11 cellular contexts compared by ENCODE assay signal in the genomic region with DNA sequence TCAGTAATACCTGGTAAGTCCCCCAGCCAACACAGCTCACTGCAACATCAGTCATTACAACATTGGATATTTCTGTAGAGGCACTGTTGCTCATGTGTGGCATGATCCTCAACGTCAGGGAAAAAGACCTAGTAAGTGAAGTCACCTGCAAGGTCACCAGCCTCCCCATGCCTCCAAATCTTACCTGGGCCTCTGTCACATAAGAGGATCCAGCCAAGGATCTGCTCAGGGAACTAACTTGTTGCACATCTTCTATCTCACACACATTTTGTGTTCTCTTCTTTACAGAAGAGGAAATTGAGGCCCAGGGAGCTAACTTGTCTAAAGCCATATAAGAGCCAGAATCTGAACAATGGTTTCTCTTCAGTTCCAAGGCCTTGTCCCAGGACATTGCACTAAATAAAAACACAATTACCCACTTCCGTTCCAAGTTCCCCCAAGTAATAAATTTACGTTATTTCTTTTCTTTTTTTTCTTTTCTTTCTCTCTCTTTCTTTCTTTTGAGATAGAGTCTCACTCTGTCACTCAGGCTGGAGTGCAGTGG. TPM values are rescaled to one million over a fixed set of nuclear protein-coding genes. Genes with fewer than 3 reads are reported as not detected.
DNase-seq lines count a peak whose midpoint lies in the region; ATAC-seq and TF ChIP-seq lines count a peak whose summit lies in the region.
"Had no signal": no experiment of that assay in that cellular context is flagged by ENCODE, and none has a peak within 500 bp of the region (broad histone marks: within the 10 kb centered on the region; RNA-seq: fewer than 3 reads in every experiment).

No MANE protein-coding gene starts in this region.

- H3K4me3 Mint-ChIP-seq in naive thymus-derived CD8-positive, alpha-beta T cell, result peak overlapping the region; percentile 85 to 97 (median 92)

- H4K20me1 ChIP-seq in mammary epithelial cell (ENCODE audit: insufficient read depth, low read length), result no peaks in the 10 kb centered on the region

- H2AFZ ChIP-seq in mammary epithelial cell (ENCODE audit: low read depth, low read length), result peak overlapping the region; percentile 11

- BruUV-seq in A673 (replicated peaks; lab: Mats Ljungman, UMichigan), result no TSS peak
- BruUV-seq in mammary epithelial cell (replicated peaks; lab: Mats Ljungman, UMichigan), result no TSS peak

- H3K9ac ChIP-seq in HUES6 (ENCODE audit: low read length) (peak overlapping the region; percentile 10), mammary epithelial cell (ENCODE audit: insufficient read depth, low read length) (no peak overlapping the region)

- WGBS in mammary epithelial cell (ENCODE audit: low coverage, missing lambda C conversion rate), result 4% methylated on average over 3 of the region's 3 CpGs

- no peak for ATAC-seq in naive thymus-derived CD8-positive, alpha-beta T cell
- ATAC-seq in HG03354 (IDR thresholded peaks at IDR 0.05; ENCODE audit: poor library complexity, severe bottlenecking, unreplicated experiment) (no peak), HG02642 (IDR thresholded peaks at IDR 0.05; ENCODE audit: poor library complexity, unreplicated experiment) (no peak)

- peak overlapping the region; percentile 87 for H3K4me3 ChIP-seq in A673 (ENCODE audit: low read depth, low read length, poor library complexity, severe bottlenecking)
- H3K4me3 ChIP-seq in HUES6 (ENCODE audit: low read depth, low read length), result peak overlapping the region; percentile 97
- H3K4me3 ChIP-seq in mammary epithelial cell (replicated peaks in 1 of 3; ENCODE audit: insufficient read depth in 1 of 3, low read depth in 2 of 3, low read length in 3 of 3), result peak overlapping the region in 1 of 3 experiments; percentile 72

- in situ Hi-C loops in mammary epithelial cell (cut with MboI; ENCODE audit: low sequenced_read_pairs in 2 of 2), result no loop called here

- CTCF ChIA-PET in A673 (lab: Charles Lee) (no interaction called here), mammary epithelial cell (lab: Charles Lee; ENCODE audit: low non-redundant PET) (interaction anchor here (0.6 kb wide), 1 partner anchor 180 kb away, joined by 3 read pairs; no protein-coding TSS in a partner anchor)

- H3K9me3 Mint-ChIP-seq in naive thymus-derived CD8-positive, alpha-beta T cell, result no peaks in the 10 kb centered on the region

- no peaks in the 10 kb centered on the region for H3K27me3 Mint-ChIP-seq in naive thymus-derived CD8-positive, alpha-beta T cell

- intact Hi-C loops in A673 (cut with micrococcal nuclease; ENCODE audit: unreplicated experiment) (loop anchor here (5.0 kb wide), 1 partner anchor 180 kb away; the partner anchor contains the start of gene ALKBH5), mammary epithelial cell (cut with micrococcal nuclease) (loop anchor here (2.0 kb wide), 1 partner anchor 47 kb away; the partner anchor contains the start of genes SMCR8 and TOP3A)

- H3K4me1 ChIP-seq in A673 (ENCODE audit: insufficient read depth, low read length, poor library complexity, severe bottlenecking) (no peaks in the 10 kb centered on the region), HUES6 (ENCODE audit: control insufficient read depth, insufficient read depth, low read length) (peaks cover 3% of the 10 kb centered on the region; the same call in 1 of the 2 replicates), mammary epithelial cell (ENCODE audit: insufficient read depth, low read length) (peaks cover 10% of the 10 kb centered on the region)

- H3K27ac ChIP-seq in A673 (ENCODE audit: low read depth, low read length, poor library complexity, severe bottlenecking) (no peak overlapping the region), HUES6 (ENCODE audit: low read depth, low read length) (no peak overlapping the region), mammary epithelial cell (ENCODE audit: insufficient read depth, low read depth, low read length) (no peak overlapping the region)

- POLR2A ChIA-PET in A673 (lab: Charles Lee; ENCODE audit: low non-redundant PET), result interaction anchor here (0.5 kb wide), 1 partner anchor 124 kb away, joined by 3 read pairs; no protein-coding TSS in a partner anchor
- POLR2A ChIA-PET in naive thymus-derived CD8-positive, alpha-beta T cell (lab: Charles Lee), result interaction anchor here (0.6 kb wide), 1 partner anchor 7 kb away, joined by 3 read pairs; no protein-coding TSS in a partner anchor

- dilution Hi-C loops in mammary epithelial cell (cut with HindIII; ENCODE audit: low sequenced_read_pairs), result no loop called here

- no peaks in the 10 kb centered on the region for H3K9me3 ChIP-seq in A673 (ENCODE audit: low read depth, low read length, poor library complexity, severe bottlenecking)
- no peaks in the 10 kb centered on the region for H3K9me3 ChIP-seq in HUES6 (ENCODE audit: control insufficient read depth, insufficient read depth, low read depth, low read length)
- H3K9me3 ChIP-seq in mammary epithelial cell (replicated peaks; ENCODE audit: insufficient read depth, low read length), result no peaks in the 10 kb centered on the region

- H3K79me2 ChIP-seq in mammary epithelial cell (ENCODE audit: insufficient read depth, low read length), result peaks cover 22% of the 10 kb centered on the region

- peaks cover 12 to 21% (median 18%) of the 10 kb centered on the region in 4 donors for H3K4me1 Mint-ChIP-seq in naive thymus-derived CD8-positive, alpha-beta T cell

- DNase-seq in A673 (ENCODE audit: low spot score), result no peak
- no peak for DNase-seq in mammary epithelial cell
- no peak for DNase-seq in naive thymus-derived CD8-positive, alpha-beta T cell
- DNase-seq in HT-29 (ENCODE audit: low spot score), result no peak
- no peak for DNase-seq in COR-L47 (lab: John Stamatoyannopoulos, UW)
- DNase-seq: activated CD4-positive, CD25-positive, alpha-beta regulatory T cell treated with anti-CD3 and anti-CD28 coated beads, Interleukin-2, amount 50 U/mL, for 72 hours; NCI-H1436; stimulated activated CD4-positive, alpha-beta T cell treated with anti-CD3 and anti-CD28 coated beads, Interleukin-12 subunit alpha, Interleukin-12 subunit beta, amount 100 ng/mL, for 4 hours had no signal

- no peak for TF ChIP-seq CTCF in A673 (conservative IDR thresholded peaks at IDR 0.05; ENCODE audit: low read depth, low read length)
- TF ChIP-seq CTCF in mammary epithelial cell (conservative IDR thresholded peaks at IDR 0.05 in 1 of 2, IDR thresholded peaks at IDR 0.05 in 1 of 2; ENCODE audit: extremely low read depth in 1 of 2, insufficient read depth in 1 of 2, low read depth in 1 of 2, low read length in 2 of 2), result no peak

- peaks cover 15% of the 10 kb centered on the region for H3K36me3 ChIP-seq in A673 (ENCODE audit: insufficient read depth, low read length, poor library complexity, severe bottlenecking)
- H3K36me3 ChIP-seq in HUES6 (ENCODE audit: control insufficient read depth, insufficient read depth, low read length), result peaks cover 25% of the 10 kb centered on the region
- H3K36me3 ChIP-seq in mammary epithelial cell (ENCODE audit: insufficient read depth, low read length), result peaks cover 2% of the 10 kb centered on the region

- H3K27me3 ChIP-seq in A673 (replicated peaks; ENCODE audit: insufficient read depth, low read depth, low read length, poor library complexity), result no peaks in the 10 kb centered on the region
- no peaks in the 10 kb centered on the region for H3K27me3 ChIP-seq in HUES6 (ENCODE audit: control insufficient read depth, insufficient read depth, low read length)
- no peaks in the 10 kb centered on the region for H3K27me3 ChIP-seq in mammary epithelial cell (ENCODE audit: insufficient read depth, low read length)

- peaks cover 0 to 24% (median 0%) of the 10 kb centered on the region in 3 donors for H3K36me3 Mint-ChIP-seq in naive thymus-derived CD8-positive, alpha-beta T cell

- peak overlapping the region; percentile 84 for H3K4me2 ChIP-seq in mammary epithelial cell (ENCODE audit: insufficient read depth, low read depth, low read length)

- peak overlapping the region in 6 of 10 donors; percentile 11 to 89 (median 51) for H3K27ac Mint-ChIP-seq in naive thymus-derived CD8-positive, alpha-beta T cell

RNA-seq across cellular contexts. Expression of gene SHMT1, which starts 1.4 kb away (rescaled TPM):
- total RNA-seq in A673 (2021) (54.0 and 63.5 TPM in 2 replicates), mammary epithelial cell (10 to 100 TPM; 25.3 to 25.6 TPM)
- polyA plus RNA-seq in mammary epithelial cell, result 25.8 TPM
- polyA minus RNA-seq in mammary epithelial cell, result 58.6 TPM
- 10 to 100 TPM; 17.1 to 20.1 TPM for total RNA-seq in naive thymus-derived CD8-positive, alpha-beta T cell
- 10 to 100 TPM; 20.5 to 35.8 (median 35.7) TPM for polyA plus RNA-seq in naive thymus-derived CD8-positive, alpha-beta T cell
- total RNA-seq in HT-29 (2014; rRNA removed; shearing (Covaris generic)), result 62.7 and 62.9 TPM in 2 replicates

RNA-seq across cellular contexts. Expression of gene EVPLL, which starts 15.7 kb away (rescaled TPM):
- not detected in 2 replicates for total RNA-seq in A673 (2021)
- under 1 TPM in 1 of 2 donors, not detected in 1; 0.17 TPM for total RNA-seq in mammary epithelial cell
- polyA plus RNA-seq in mammary epithelial cell, result not detected
- not detected for polyA minus RNA-seq in mammary epithelial cell
- total RNA-seq in naive thymus-derived CD8-positive, alpha-beta T cell, result not detected
- polyA plus RNA-seq in naive thymus-derived CD8-positive, alpha-beta T cell, result under 1 TPM in 1 of 3 donors, not detected in 2; 0.08 TPM
- total RNA-seq in HT-29 (2014; rRNA removed; shearing (Covaris generic)), result 0.13 and 0.52 TPM in 2 replicates

RNA-seq across cellular contexts. Expression of gene SMCR8, which starts 46.8 kb away (rescaled TPM):
- total RNA-seq in A673 (2021) (22.9 and 23.5 TPM in 2 replicates), mammary epithelial cell (10 to 100 TPM; 15.2 to 21.5 TPM)
- polyA plus RNA-seq in mammary epithelial cell, result 9.7 TPM
- polyA minus RNA-seq in mammary epithelial cell, result 31.2 TPM
- 10 to 100 TPM; 49.4 to 51.7 TPM for total RNA-seq in naive thymus-derived CD8-positive, alpha-beta T cell
- 1 to 10 TPM; 3.0 to 6.0 (median 5.3) TPM for polyA plus RNA-seq in naive thymus-derived CD8-positive, alpha-beta T cell
- total RNA-seq in HT-29 (2014; rRNA removed; shearing (Covaris generic)), result 8.8 and 10.7 TPM in 2 replicates

RNA-seq across cellular contexts. Expression of gene TOP3A, which starts 47.1 kb away (rescaled TPM):
- total RNA-seq in A673 (2021) (100 and 104 TPM in 2 replicates), mammary epithelial cell (10 to 100 TPM; 27.2 to 36.4 TPM)
- 15.2 TPM for polyA plus RNA-seq in mammary epithelial cell
- 71.6 TPM for polyA minus RNA-seq in mammary epithelial cell
- 10 to 100 TPM; 47.7 to 49.7 TPM for total RNA-seq in naive thymus-derived CD8-positive, alpha-beta T cell
- polyA plus RNA-seq in naive thymus-derived CD8-positive, alpha-beta T cell, result 10 to 100 TPM in 2 of 3 donors, 1 to 10 TPM in 1; 9.0 to 24.9 (median 13.5) TPM
- 19.2 and 21.8 TPM in 2 replicates for total RNA-seq in HT-29 (2014; rRNA removed; shearing (Covaris generic))
